In the genomic region with DNA sequence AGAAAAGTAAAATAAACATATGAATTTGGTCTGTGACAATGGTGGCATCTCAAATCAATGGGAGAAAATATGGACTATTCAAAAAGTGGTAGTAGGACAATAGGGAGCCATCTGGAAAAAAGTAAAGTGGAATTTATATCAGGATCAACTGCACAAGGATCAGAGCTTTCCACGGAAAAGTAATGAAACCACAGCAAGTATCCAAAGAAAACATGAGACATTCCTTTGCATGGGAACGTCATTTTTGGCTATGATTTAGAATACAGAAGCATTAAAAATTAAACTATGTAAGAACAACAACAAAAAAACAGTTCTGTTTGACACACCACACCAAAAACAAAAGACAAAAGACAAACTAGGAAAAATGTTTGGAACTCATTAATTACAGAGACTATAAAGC, we compare ENCODE assay signal across 22 cellular contexts. TPM values are rescaled to one million over a fixed set of nuclear protein-coding genes. Genes with fewer than 3 reads are reported as not detected.
DNase-seq lines count a peak whose midpoint lies in the region; ATAC-seq and TF ChIP-seq lines count a peak whose summit lies in the region.
"Had no signal": no experiment of that assay in that cellular context is flagged by ENCODE, and none has a peak within 500 bp of the region (broad histone marks: within the 10 kb centered on the region; RNA-seq: fewer than 3 reads in every experiment).

No MANE protein-coding gene starts in this region.

- POLR2A ChIA-PET in activated CD4-positive, alpha-beta T cell treated with anti-CD3 and anti-CD28 coated beads for 36 hours (lab: Charles Lee): no interaction called here

- peaks cover 49% of the 10 kb centered on the region for H3K4me1 Mint-ChIP-seq in activated CD4-positive, alpha-beta T cell treated with anti-CD3 and anti-CD28 coated beads for 36 hours
- H3K4me1 Mint-ChIP-seq in activated naive CD8-positive, alpha-beta T cell treated with anti-CD3 and anti-CD28 coated beads, Interleukin-2, amount 50 U/mL, for 24 hours: peaks cover 29% of the 10 kb centered on the region
- no peaks in the 10 kb centered on the region for H3K4me1 Mint-ChIP-seq in stimulated activated naive B cell treated with anti-CD40 and anti-IgM and Interleukin-4, amounts not matched to agents 10 μg/mL and 1 μg/mL and 100 μg/mL, for 72 hours
- H3K4me1 Mint-ChIP-seq: B cell had no signal

- H3K4me3 Mint-ChIP-seq in activated CD4-positive, alpha-beta T cell treated with anti-CD3 and anti-CD28 coated beads for 36 hours: no peak overlapping the region
- no peak overlapping the region for H3K4me3 Mint-ChIP-seq in activated naive CD8-positive, alpha-beta T cell treated with anti-CD3 and anti-CD28 coated beads, Interleukin-2, amount 50 U/mL, for 24 hours
- H3K4me3 Mint-ChIP-seq in stimulated activated naive B cell treated with anti-CD40 and anti-IgM and Interleukin-4, amounts not matched to agents 10 μg/mL and 1 μg/mL and 100 μg/mL, for 72 hours: no peak overlapping the region
- H3K4me3 Mint-ChIP-seq: activated T-helper 1 cell treated with anti-CD3 and anti-CD28 coated beads, Interleukin-12 subunit alpha, Interleukin-12 subunit beta, Interleukin-2, Interleukin-4 antibody, amounts not matched to agents 30 ng/mL and 10 ng/mL and 1 ng/mL, durations not matched to agents 14 hours and 24 hours and 36 hours; B cell had no signal

- no peak for DNase-seq in activated CD4-positive, alpha-beta T cell treated with anti-CD3 and anti-CD28 coated beads for 36 hours
- DNase-seq in activated CD4-positive, alpha-beta T cell treated with anti-CD3 and anti-CD28 coated beads, Interleukin-2, amount 50 U/mL, for 4 hours: no peak
- no peak for DNase-seq in activated naive CD8-positive, alpha-beta T cell treated with anti-CD3 and anti-CD28 coated beads, Interleukin-2, amount 50 U/mL, for 24 hours
- DNase-seq in fibroblast of the aortic adventitia (ENCODE audit: low read depth) (peak; percentile 28), NCI-H2029 treated with DMSO at 0.1 percent for 48 hours (lab: John Stamatoyannopoulos, UW) (no peak)
- no peak for DNase-seq in stimulated activated naive B cell treated with anti-CD40 and anti-IgM and Interleukin-4, amounts not matched to agents 10 μg/mL and 1 μg/mL and 100 μg/mL, for 72 hours
- DNase-seq: activated CD8-positive, alpha-beta memory T cell treated with anti-CD3 and anti-CD28 coated beads for 24 hours; amniotic stem cell; heart left ventricle; IMR-90; NCI-H1417; NCI-H524; stimulated activated CD4-positive, alpha-beta T cell treated with anti-CD3 and anti-CD28 coated beads, Interleukin-1b, Interleukin-23, amount 100 ng/mL, for 48 hours; stimulated activated naive CD4-positive, alpha-beta T cell treated with Interleukin-2 at 50 U/mL for 16 hours; trophoblast cell had no signal

- CTCF ChIA-PET in activated CD4-positive, alpha-beta T cell treated with anti-CD3 and anti-CD28 coated beads for 36 hours (lab: Charles Lee): interaction anchor here (4.5 kb wide), 1 partner anchor 11 kb away, joined by 20 read pairs; no protein-coding TSS in a partner anchor

- peaks cover 2% of the 10 kb centered on the region for H3K9me3 Mint-ChIP-seq in activated CD4-positive, alpha-beta T cell treated with anti-CD3 and anti-CD28 coated beads for 36 hours (ENCODE audit: low read depth)
- H3K9me3 Mint-ChIP-seq in activated naive CD8-positive, alpha-beta T cell treated with anti-CD3 and anti-CD28 coated beads, Interleukin-2, amount 50 U/mL, for 24 hours: no peaks in the 10 kb centered on the region
- no peaks in the 10 kb centered on the region for H3K9me3 Mint-ChIP-seq in stimulated activated naive B cell treated with anti-CD40 and anti-IgM and Interleukin-4, amounts not matched to agents 10 μg/mL and 1 μg/mL and 100 μg/mL, for 72 hours

- H3K27me3 Mint-ChIP-seq in activated CD4-positive, alpha-beta T cell treated with anti-CD3 and anti-CD28 coated beads for 36 hours: no peaks in the 10 kb centered on the region
- H3K27me3 Mint-ChIP-seq in activated naive CD8-positive, alpha-beta T cell treated with anti-CD3 and anti-CD28 coated beads, Interleukin-2, amount 50 U/mL, for 24 hours: no peaks in the 10 kb centered on the region
- H3K27me3 Mint-ChIP-seq in stimulated activated naive B cell treated with anti-CD40 and anti-IgM and Interleukin-4, amounts not matched to agents 10 μg/mL and 1 μg/mL and 100 μg/mL, for 72 hours: no peaks in the 10 kb centered on the region
- H3K27me3 Mint-ChIP-seq: B cell had no signal

- H3K36me3 Mint-ChIP-seq in activated CD4-positive, alpha-beta T cell treated with anti-CD3 and anti-CD28 coated beads for 36 hours (ENCODE audit: low read depth): peaks cover 57% of the 10 kb centered on the region
- H3K36me3 Mint-ChIP-seq in activated naive CD8-positive, alpha-beta T cell treated with anti-CD3 and anti-CD28 coated beads, Interleukin-2, amount 50 U/mL, for 24 hours (ENCODE audit: low read depth): peaks cover 52% of the 10 kb centered on the region
- peaks cover 29 to 60% of the 10 kb centered on the region in 2 donors for H3K36me3 Mint-ChIP-seq in stimulated activated naive B cell treated with anti-CD40 and anti-IgM and Interleukin-4, amounts not matched to agents 10 μg/mL and 1 μg/mL and 100 μg/mL, for 72 hours

- TF ChIP-seq CTCF in fibroblast of the aortic adventitia (IDR thresholded peaks at IDR 0.05; ENCODE audit: insufficient read depth, low read length): no peak

- intact Hi-C loops in activated CD4-positive, alpha-beta T cell treated with anti-CD3 and anti-CD28 coated beads for 36 hours (cut with DNase I, micrococcal nuclease): no loop called here

- peak overlapping the region; percentile 25 for H3K27ac Mint-ChIP-seq in activated CD4-positive, alpha-beta T cell treated with anti-CD3 and anti-CD28 coated beads for 36 hours
- peak overlapping the region; percentile 53 for H3K27ac Mint-ChIP-seq in activated naive CD8-positive, alpha-beta T cell treated with anti-CD3 and anti-CD28 coated beads, Interleukin-2, amount 50 U/mL, for 24 hours
- H3K27ac Mint-ChIP-seq in stimulated activated naive B cell treated with anti-CD40 and anti-IgM and Interleukin-4, amounts not matched to agents 10 μg/mL and 1 μg/mL and 100 μg/mL, for 72 hours: peak overlapping the region; percentile 27
- H3K27ac Mint-ChIP-seq: activated T-helper 1 cell treated with anti-CD3 and anti-CD28 coated beads, Interleukin-12 subunit alpha, Interleukin-12 subunit beta, Interleukin-2, Interleukin-4 antibody, amounts not matched to agents 30 ng/mL and 10 ng/mL and 1 ng/mL, durations not matched to agents 14 hours and 24 hours and 36 hours; B cell had no signal

- H3K4me3 ChIP-seq in fibroblast of the aortic adventitia (ENCODE audit: low read depth, low read length): no peak overlapping the region
- H3K4me3 ChIP-seq: heart left ventricle, prostate gland had no signal

- ATAC-seq in activated CD4-positive, alpha-beta T cell treated with anti-CD3 and anti-CD28 coated beads for 36 hours: no peak
- ATAC-seq in activated naive CD8-positive, alpha-beta T cell treated with anti-CD3 and anti-CD28 coated beads, Interleukin-2, amount 50 U/mL, for 24 hours: no peak
- ATAC-seq in stimulated activated naive B cell treated with anti-CD40 and anti-IgM and Interleukin-4, amounts not matched to agents 10 μg/mL and 1 μg/mL and 100 μg/mL, for 72 hours (replicated peaks): no peak
- ATAC-seq in HG03196 (IDR thresholded peaks at IDR 0.05; ENCODE audit: unreplicated experiment) (no peak), HG03159 (IDR thresholded peaks at IDR 0.05; ENCODE audit: unreplicated experiment) (no peak)
- ATAC-seq: heart left ventricle had no signal

RNA-seq across cellular contexts. Expression of a gene that starts 18.7 kb away (rescaled TPM):
- total RNA-seq in activated CD4-positive, alpha-beta T cell treated with anti-CD3 and anti-CD28 coated beads for 36 hours: 10 to 100 TPM; 38.4 to 42.6 TPM
- 57.0 and 70.9 TPM in 2 replicates for total RNA-seq in fibroblast of the aortic adventitia (ENCODE audit: low replicate concordance)

RNA-seq across cellular contexts. Expression of a gene that starts 34.1 kb away (rescaled TPM):
- 10 to 100 TPM; 51.4 to 58.2 TPM for total RNA-seq in activated CD4-positive, alpha-beta T cell treated with anti-CD3 and anti-CD28 coated beads for 36 hours
- 17.8 and 23.3 TPM in 2 replicates for total RNA-seq in fibroblast of the aortic adventitia (ENCODE audit: low replicate concordance)

RNA-seq across cellular contexts. Expression of a gene that starts 50.7 kb away (rescaled TPM):
- total RNA-seq in activated CD4-positive, alpha-beta T cell treated with anti-CD3 and anti-CD28 coated beads for 36 hours: under 1 TPM; 0.28 to 0.30 TPM
- 0.08 TPM in 1 of 2 replicates, not detected in the other for total RNA-seq in fibroblast of the aortic adventitia (ENCODE audit: low replicate concordance)
- total RNA-seq: activated T-helper 1 cell treated with anti-CD3 and anti-CD28 coated beads, Interleukin-12 subunit alpha, Interleukin-12 subunit beta, Interleukin-2, Interleukin-4 antibody, amounts not matched to agents 30 ng/mL and 10 ng/mL and 1 ng/mL, durations not matched to agents 14 hours and 24 hours and 36 hours; IMR-90; mesenteric fat pad; T-helper 2 cell treated with Interferon-gamma antibody and Interleukin-4, amounts not matched to agents 100 ng/mL and 5 ng/mL, for 36 hours had no signal
